ENCODE assay signal across 17 cellular contexts in genomic region chr11:119681537-119681936, GRCh38. TPM values are rescaled to one million over a fixed set of nuclear protein-coding genes. Genes with fewer than 3 reads are reported as not detected.
A peak's percentile ranks its signal among the peaks of the same experiment; 100 is the strongest.
DNase-seq lines count a peak whose midpoint lies in the region; ATAC-seq and TF ChIP-seq lines count a peak whose summit lies in the region.
"Had no signal": no experiment of that assay in that cellular context is flagged by ENCODE, and none has a peak within 500 bp of the region (broad histone marks: within the 10 kb centered on the region; RNA-seq: fewer than 3 reads in every experiment).

No MANE protein-coding gene starts in this region.

- H3K4me3 ChIP-seq in breast epithelium (no peak overlapping the region), upper lobe of right lung (no peak overlapping the region)
- H3K4me3 ChIP-seq: K562, Peyer's patch had no signal

- no peak for TF ChIP-seq POLR2A in breast epithelium (IDR thresholded peaks at IDR 0.05)

- ATAC-seq in left lobe of liver: peak; percentile 65
- peak; percentile 5 for ATAC-seq in upper lobe of right lung
- ATAC-seq: effector memory CD8-positive, alpha-beta T cell; K562; stimulated activated naive CD8-positive, alpha-beta T cell treated with anti-CD3 and anti-CD28 coated beads, Interleukin-15, amount 100 ng/mL, for 72 hours had no signal

- H3K27me3 Mint-ChIP-seq in glutamatergic neuron (ENCODE audit: unreplicated experiment): peaks cover 8% of the 10 kb centered on the region

- H3K27ac Mint-ChIP-seq in glutamatergic neuron (ENCODE audit: unreplicated experiment): no peak overlapping the region
- H3K27ac Mint-ChIP-seq: activated naive CD8-positive, alpha-beta T cell treated with anti-CD3 and anti-CD28 coated beads, Interleukin-2, amount 10 ng/mL, durations not matched to agents 7 days and 5 days; effector memory CD8-positive, alpha-beta T cell; stimulated activated naive CD8-positive, alpha-beta T cell treated with anti-CD3 and anti-CD28 coated beads, Interleukin-15, amount 100 ng/mL, for 72 hours had no signal

- peaks cover 11 to 29% of the 10 kb centered on the region in 2 donors for H3K4me1 ChIP-seq in breast epithelium
- peaks cover 6% of the 10 kb centered on the region for H3K4me1 ChIP-seq in upper lobe of right lung

- intact Hi-C loops in breast epithelium (cut with DNase I; ENCODE audit: low total_unique reads) (no loop called here), upper lobe of right lung (cut with DNase I) (no loop called here)

- H3K27me3 ChIP-seq in breast epithelium: no peaks in the 10 kb centered on the region
- no peaks in the 10 kb centered on the region for H3K27me3 ChIP-seq in upper lobe of right lung
- H3K27me3 ChIP-seq: Peyer's patch had no signal

- H3K27ac ChIP-seq in breast epithelium (peak overlapping the region; percentile 68 to 95), upper lobe of right lung (no peak overlapping the region)
- H3K27ac ChIP-seq: 22Rv1, Peyer's patch had no signal

- H3K9me3 Mint-ChIP-seq in glutamatergic neuron (ENCODE audit: unreplicated experiment): peaks cover 11% of the 10 kb centered on the region
- H3K9me3 Mint-ChIP-seq: activated naive CD8-positive, alpha-beta T cell treated with anti-CD3 and anti-CD28 coated beads, Interleukin-2, amount 10 ng/mL, durations not matched to agents 7 days and 5 days; effector memory CD8-positive, alpha-beta T cell; stimulated activated naive CD8-positive, alpha-beta T cell treated with anti-CD3 and anti-CD28 coated beads, Interleukin-15, amount 100 ng/mL, for 72 hours had no signal

- peaks cover 16% of the 10 kb centered on the region for H3K36me3 Mint-ChIP-seq in glutamatergic neuron (ENCODE audit: unreplicated experiment)
- H3K36me3 Mint-ChIP-seq: activated naive CD8-positive, alpha-beta T cell treated with anti-CD3 and anti-CD28 coated beads, Interleukin-2, amount 10 ng/mL, durations not matched to agents 7 days and 5 days had no signal

- H3K4me3 Mint-ChIP-seq in glutamatergic neuron (ENCODE audit: unreplicated experiment): no peak overlapping the region
- H3K4me3 Mint-ChIP-seq: activated naive CD8-positive, alpha-beta T cell treated with anti-CD3 and anti-CD28 coated beads, Interleukin-2, amount 10 ng/mL, durations not matched to agents 7 days and 5 days; effector memory CD8-positive, alpha-beta T cell; stimulated activated naive CD8-positive, alpha-beta T cell treated with anti-CD3 and anti-CD28 coated beads, Interleukin-15, amount 100 ng/mL, for 72 hours had no signal

- H3K4me1 Mint-ChIP-seq in glutamatergic neuron (ENCODE audit: low read depth, unreplicated experiment): peaks cover 26% of the 10 kb centered on the region

- H3K36me3 ChIP-seq in breast epithelium (no peaks in the 10 kb centered on the region), upper lobe of right lung (no peaks in the 10 kb centered on the region)

- DNase-seq in DMS 273 (lab: John Stamatoyannopoulos, UW; ENCODE audit: unreplicated experiment): peak; percentile 10
- DNase-seq in DMS 273 treated with DMSO at 0.1 percent for 48 hours (lab: John Stamatoyannopoulos, UW): no peak
- no peak for DNase-seq in breast epithelium (ENCODE audit: low spot score in 2 of 2)
- no peak for DNase-seq in left lobe of liver (ENCODE audit: low spot score)
- no peak for DNase-seq in upper lobe of right lung
- no peak for DNase-seq in activated CD4-positive, alpha-beta T cell treated with anti-CD3 and anti-CD28 coated beads for 1 hour
- no peak for DNase-seq in glutamatergic neuron
- DNase-seq in NCI-H82 treated with DMSO at 0.1 percent for 48 hours (lab: John Stamatoyannopoulos, UW; ENCODE audit: unreplicated experiment): no peak
- DNase-seq: activated naive CD8-positive, alpha-beta T cell treated with anti-CD3 and anti-CD28 coated beads, Interleukin-2, amount 10 ng/mL, durations not matched to agents 7 days and 5 days; DMS53; effector memory CD8-positive, alpha-beta T cell; NCI-H2107; Peyer's patch; stimulated activated CD4-positive, alpha-beta T cell treated with anti-CD3 and anti-CD28 coated beads, Interleukin-4, amount 100 ng/mL, for 24 hours; stimulated activated naive CD8-positive, alpha-beta T cell treated with anti-CD3 and anti-CD28 coated beads, Interleukin-15, amount 100 ng/mL, for 72 hours had no signal

- TF ChIP-seq CTCF in breast epithelium (IDR thresholded peaks at IDR 0.05) (peak in 1 of 3 donors; percentile 47), upper lobe of right lung (IDR thresholded peaks at IDR 0.05) (no peak), glutamatergic neuron (IDR thresholded peaks at IDR 0.05; ENCODE audit: partially characterized antibody, unreplicated experiment) (no peak)

- H3K9me3 ChIP-seq in breast epithelium (no peaks in the 10 kb centered on the region), upper lobe of right lung (no peaks in the 10 kb centered on the region)

RNA-seq across cellular contexts. Expression of gene NECTIN1, which starts 47.5 kb away (rescaled TPM):
- total RNA-seq in breast epithelium (1 to 10 TPM; 2.6 to 6.6 (median 4.5) TPM), left lobe of liver (6.5 TPM), upper lobe of right lung (10.4 TPM), glutamatergic neuron (ENCODE audit: unreplicated experiment) (26.0 TPM)
